ENCODE assay signal across 26 cellular contexts in the genomic region with DNA sequence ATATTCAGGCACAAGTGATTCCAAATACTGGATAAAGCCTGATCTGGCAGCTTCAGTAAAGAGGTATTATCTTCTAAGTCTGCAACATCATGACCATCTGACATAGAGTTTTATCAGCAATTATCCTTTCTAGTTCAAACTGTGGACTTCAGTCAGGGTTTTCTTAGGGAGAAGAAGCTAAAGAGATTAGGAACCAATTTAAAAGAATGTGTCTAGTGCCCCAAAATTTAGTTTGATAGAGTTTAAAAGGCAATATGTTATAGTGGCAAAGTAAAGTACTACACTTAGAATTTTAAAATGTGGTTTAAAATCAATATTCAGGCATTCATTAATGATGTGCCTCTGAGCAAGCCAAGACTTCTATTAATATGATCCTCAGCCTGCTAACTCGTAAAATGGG. TPM values are rescaled to one million over a fixed set of nuclear protein-coding genes. Genes with fewer than 3 reads are reported as not detected.
DNase-seq lines count a peak whose midpoint lies in the region; ATAC-seq, FAIRE-seq and TF ChIP-seq lines count a peak whose summit lies in the region.
"Had no signal": no experiment of that assay in that cellular context is flagged by ENCODE, and none has a peak within 500 bp of the region (broad histone marks: within the 10 kb centered on the region; RNA-seq: fewer than 3 reads in every experiment).

No MANE protein-coding gene starts in this region.

- FAIRE-seq in GM12878 (lab: Jason Lieb, UNC): no peak
- FAIRE-seq: keratinocyte had no signal

- CTCF ChIA-PET in GM12878 (lab: Yijun Ruan, JAX): interaction anchor here (0.7 to 3.1 kb wide), 8 partner anchors 9 to 550 kb away, joined by 3 to 16 read pairs (median 4); no protein-coding TSS in a partner anchor

- no peak for TF ChIP-seq RAD21 in GM12878 (IDR thresholded peaks at IDR 0.05; ENCODE audit: insufficient read depth, low read depth, low read length)

- RAD21 ChIA-PET in GM12878 (lab: Charles Lee; ENCODE audit: unreplicated experiment): interaction anchor here (0.9 to 7.2 kb wide), 7 partner anchors 11 to 79 kb away, joined by 3 to 162 read pairs (median 3); no protein-coding TSS in a partner anchor

- no peaks in the 10 kb centered on the region for H3K27me3 Mint-ChIP-seq in mesothelial cell of epicardium (ENCODE audit: low read depth)
- H3K27me3 Mint-ChIP-seq in activated T-cell treated with anti-CD3 and anti-CD28 coated beads, Interleukin-2, amount 50 U/mL, for 4 hours (ENCODE audit: low read depth): peaks cover 6% of the 10 kb centered on the region

- intact Hi-C loops in GM12878 (cut with micrococcal nuclease; ENCODE audit: unreplicated experiment): no loop called here

- TF ChIP-seq CTCF in GM12878 (IDR thresholded peaks at IDR 0.05 in 2 of 3, conservative IDR thresholded peaks at IDR 0.05 in 1 of 3; ENCODE audit: control insufficient read depth in 2 of 3, extremely low read depth in 1 of 3, insufficient read depth in 1 of 3, low read depth in 3 of 3, low read length in 3 of 3) (no peak), mesothelial cell of epicardium (IDR thresholded peaks at IDR 0.05; ENCODE audit: unreplicated experiment) (peak; percentile 42)

- no peak overlapping the region for H3K9ac ChIP-seq in GM12878 (ENCODE audit: control insufficient read depth, insufficient read depth, low read length)
- H3K9ac ChIP-seq: KMS-11 had no signal

- no peaks in the 10 kb centered on the region for H3K36me3 ChIP-seq in GM12878 (ENCODE audit: control insufficient read depth in 2 of 2, insufficient read depth in 2 of 2, low read length in 1 of 2)
- H3K36me3 ChIP-seq: left ventricle myocardium inferior, tibial nerve had no signal

- H3K9me3 ChIP-seq in GM12878 (replicated peaks; ENCODE audit: control insufficient read depth, insufficient read depth, low read length): no peaks in the 10 kb centered on the region
- H3K9me3 ChIP-seq: left ventricle myocardium inferior, tibial nerve had no signal

- H2AFZ ChIP-seq in GM12878 (ENCODE audit: control insufficient read depth, low read depth, low read length): no peak overlapping the region

- DNase-seq in NCI-H446 treated with DMSO at 0.1 percent for 48 hours (lab: John Stamatoyannopoulos, UW) (peak; percentile 20), NCI-H446 (lab: John Stamatoyannopoulos, UW) (no peak), GM12878 (ENCODE audit: low read depth, low spot score) (no peak), mesothelial cell of epicardium (ENCODE audit: low spot score in 2 of 2, unreplicated experiment in 2 of 2) (no peak), globus pallidus (ENCODE audit: low spot score) (no peak), T-helper 2 cell (no peak)
- no peak for DNase-seq in activated T-cell treated with anti-CD3 and anti-CD28 coated beads, Interleukin-2, amount 50 U/mL, for 4 hours
- DNase-seq: activated B cell treated with CpG ODN at 0.5 μM for 24 hours; activated T-cell treated with anti-CD3 and anti-CD28 coated beads, Interleukin-2, amount 50 U/mL, for 48 hours; C1 segment of cervical spinal cord; effector CD8-positive, alpha-beta T cell; left ventricle myocardium inferior; mesendoderm; NCI-H1417 treated with DMSO at 0.1 percent for 48 hours; NCI-H2029 treated with DMSO at 0.1 percent for 48 hours; NCI-H526 treated with DMSO at 0.1 percent for 48 hours; posterior cingulate gyrus; stimulated activated CD4-positive, alpha-beta T cell treated with anti-CD3 and anti-CD28 coated beads, Interleukin-4, amount 100 ng/mL, for 4 hours; T1000 had no signal

- H3K27ac ChIP-seq in GM12878 (ENCODE audit: control insufficient read depth, insufficient read depth): no peak overlapping the region
- H3K27ac ChIP-seq: 22Rv1, coronary artery, KMS-11, left ventricle myocardium inferior, tibial nerve had no signal

- H3K4me3 Mint-ChIP-seq in mesothelial cell of epicardium: no peak overlapping the region
- no peak overlapping the region for H3K4me3 Mint-ChIP-seq in activated T-cell treated with anti-CD3 and anti-CD28 coated beads, Interleukin-2, amount 50 U/mL, for 4 hours
- H3K4me3 Mint-ChIP-seq: activated B cell treated with CpG ODN at 0.5 μM for 24 hours had no signal

- H3K79me2 ChIP-seq in GM12878 (ENCODE audit: control insufficient read depth, insufficient read depth, low read length): peaks cover 85% of the 10 kb centered on the region

- 0% methylated on average over 1 of the region's 1 CpG for WGBS in GM12878 (ENCODE audit: insufficient coverage, insufficient replicate concordance, low lambda C conversion rate, missing lambda C conversion rate)

- H3K4me3 ChIP-seq in GM12878: peak overlapping the region; percentile 13; the same call in 1 of the 2 replicates
- H3K4me3 ChIP-seq: coronary artery, left ventricle myocardium inferior, tibial nerve had no signal

- in situ Hi-C loops in GM12878 (cut with MboI): no loop called here

- peaks cover 18% of the 10 kb centered on the region for H3K4me1 ChIP-seq in GM12878 (ENCODE audit: control insufficient read depth, insufficient read depth, low read length)

- peak overlapping the region; percentile 77; the same call in 1 of the 2 replicates for H3K4me2 ChIP-seq in GM12878 (ENCODE audit: control insufficient read depth, insufficient read depth)
- H3K4me2 ChIP-seq: KMS-11 had no signal

- BruUV-seq in GM12878 (replicated peaks; lab: Mats Ljungman, UMichigan): no TSS peak

- ATAC-seq in GM12878 (no peak), GM18520 (IDR thresholded peaks at IDR 0.05; ENCODE audit: unreplicated experiment) (no peak)
- no peak for ATAC-seq in activated T-cell treated with anti-CD3 and anti-CD28 coated beads, Interleukin-2, amount 50 U/mL, for 4 hours
- ATAC-seq: sciatic nerve had no signal

- peaks cover 42% of the 10 kb centered on the region for H3K4me1 Mint-ChIP-seq in mesothelial cell of epicardium
- H3K4me1 Mint-ChIP-seq in activated T-cell treated with anti-CD3 and anti-CD28 coated beads, Interleukin-2, amount 50 U/mL, for 4 hours (ENCODE audit: low read depth): peaks cover 2% of the 10 kb centered on the region

- SMC1A ChIA-PET in GM12878 (lab: Charles Lee; ENCODE audit: uncharacterized antibody, unreplicated experiment): interaction anchor here (0.7 to 8.6 kb wide), 7 partner anchors 8 to 98 kb away, joined by 3 to 289 read pairs (median 4); no protein-coding TSS in a partner anchor

- H4K20me1 ChIP-seq in GM12878 (ENCODE audit: control insufficient read depth, insufficient read depth): no peaks in the 10 kb centered on the region

- POLR2A ChIA-PET in GM12878 (lab: Charles Lee): interaction anchor here (0.9 to 7.3 kb wide), 6 partner anchors 8 to 57 kb away, joined by 3 to 100 read pairs (median 6); no protein-coding TSS in a partner anchor

- TF ChIP-seq EP300 in GM12878 (IDR thresholded peaks at IDR 0.05; ENCODE audit: borderline replicate concordance in 1 of 2, control insufficient read depth in 1 of 2, low read depth in 2 of 2, low read length in 2 of 2): no peak

- no peaks in the 10 kb centered on the region for H3K27me3 ChIP-seq in GM12878 (replicated peaks in 1 of 2; ENCODE audit: control insufficient read depth in 2 of 2, insufficient read depth in 2 of 2, low read length in 1 of 2)
- H3K27me3 ChIP-seq: tibial nerve had no signal

- H3K9me3 Mint-ChIP-seq in mesothelial cell of epicardium: no peaks in the 10 kb centered on the region
- no peaks in the 10 kb centered on the region for H3K9me3 Mint-ChIP-seq in activated T-cell treated with anti-CD3 and anti-CD28 coated beads, Interleukin-2, amount 50 U/mL, for 4 hours
- H3K9me3 Mint-ChIP-seq: activated B cell treated with CpG ODN at 0.5 μM for 24 hours had no signal

- no peak for TF ChIP-seq POLR2A in GM12878 (IDR thresholded peaks at IDR 0.05; ENCODE audit: low read depth, low read length)

- no peak overlapping the region for H3K27ac Mint-ChIP-seq in mesothelial cell of epicardium
- H3K27ac Mint-ChIP-seq: activated B cell treated with CpG ODN at 0.5 μM for 24 hours had no signal

- H3K36me3 Mint-ChIP-seq in mesothelial cell of epicardium: no peaks in the 10 kb centered on the region
- H3K36me3 Mint-ChIP-seq in activated T-cell treated with anti-CD3 and anti-CD28 coated beads, Interleukin-2, amount 50 U/mL, for 4 hours (ENCODE audit: insufficient read depth): no peaks in the 10 kb centered on the region

TF ChIP-seq in GM12878, 131 proteins besides CTCF, POLR2A, EP300 and RAD21:
- no peak for TF ChIP-seq YBX1 (IDR thresholded peaks at IDR 0.05)
- no peak for TF ChIP-seq ZNF274 (IDR thresholded peaks at IDR 0.05; ENCODE audit: insufficient read depth, insufficient read length)

RNA-seq across cellular contexts. Expression of a gene that starts 5.4 kb away (rescaled TPM):
- 246 and 249 TPM in 2 replicates for total RNA-seq in GM12878 (2013; cell fraction: nucleolus; rRNA removed)
- total RNA-seq in GM12878 (2014; rRNA removed) (108 and 131 TPM in 2 replicates), GM12878 (2014; rRNA removed; fragmentation: Illumina TruSeq; extraction: Trizol) (108 and 112 TPM in 2 replicates), GM12878 (2021) (119 and 121 TPM in 2 replicates), mesothelial cell of epicardium (83.2 to 89.3 TPM (median 83.8 TPM) in 3 replicates)
- 52.9 TPM for polyA plus RNA-seq in GM12878 (2011; ENCODE audit: low read depth)
- polyA plus RNA-seq in GM12878 (2011; rRNA removed) (321 and 332 TPM in 2 replicates), GM12878 (2014; fragmentation: Illumina TruSeq; extraction: Trizol) (162 and 181 TPM in 2 replicates), GM12878 (2014; fragmentation: Nextera tagmentation; extraction: Ambion mirVana) (10 to 100 TPM; 43.8 to 49.4 TPM), GM12878 (2014; rRNA removed) (112 and 113 TPM in 2 replicates), GM12878 (2016; fragmentation: Nextera tagmentation; extraction: Ambion mirVana) (100 to 1,000 TPM in 1 of 2 experiments, 10 to 100 TPM in 1; 99.1 to 114 TPM)
- polyA plus RNA-seq in GM12878 (2011; cell fraction: cytosol; rRNA removed): 214 and 249 TPM in 2 replicates
- 423 and 453 TPM in 2 replicates for polyA plus RNA-seq in GM12878 (2011; cell fraction: nucleus; rRNA removed)
- 85.0 and 96.2 TPM in 2 replicates for polyA plus RNA-seq in GM12878 (2012)
- 305 and 451 TPM in 2 replicates for polyA minus RNA-seq in GM12878 (2011; rRNA and poly(A)+ RNA removed)
- 66.0 and 75.9 TPM in 2 replicates for polyA minus RNA-seq in GM12878 (2011; cell fraction: cytosol; rRNA and poly(A)+ RNA removed)
- 140 and 186 TPM in 2 replicates for polyA minus RNA-seq in GM12878 (2011; cell fraction: nucleus; rRNA and poly(A)+ RNA removed)
- total RNA-seq in activated T-cell treated with anti-CD3 and anti-CD28 coated beads, Interleukin-2, amount 50 U/mL, for 4 hours: 10 to 100 TPM; 14.2 to 17.4 (median 15.3) TPM
